7 cellular contexts compared by ENCODE assay signal in the genomic region with DNA sequence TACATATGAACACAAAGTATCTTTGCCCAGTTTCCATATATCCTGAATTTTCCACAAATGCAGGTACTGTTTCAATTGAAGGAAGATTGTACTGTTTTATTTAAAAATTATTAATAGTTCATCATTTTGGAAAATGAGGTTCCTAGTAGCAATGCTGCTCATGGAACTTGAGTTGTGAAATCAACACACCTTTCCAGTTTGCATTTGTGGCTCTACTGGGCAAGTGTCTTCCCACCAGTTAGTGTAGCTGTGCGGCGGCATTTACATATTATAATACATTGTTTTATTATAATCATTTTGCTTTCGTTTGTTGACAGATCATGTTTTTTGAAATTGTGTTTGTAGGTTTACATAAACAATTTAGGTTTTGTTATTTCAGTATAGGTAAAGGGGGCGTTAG. TPM values are rescaled to one million over a fixed set of nuclear protein-coding genes. Genes with fewer than 3 reads are reported as not detected.
A peak's percentile ranks its signal among the peaks of the same experiment; 100 is the strongest.
DNase-seq lines count a peak whose midpoint lies in the region; ATAC-seq and TF ChIP-seq lines count a peak whose summit lies in the region.

No MANE protein-coding gene starts in this region.

- POLR2A ChIA-PET in T-cell (lab: Charles Lee): no interaction called here

- ATAC-seq in T-cell (replicated peaks in 1 of 4) (no peak), gastroesophageal sphincter (no peak), GM21529 (IDR thresholded peaks at IDR 0.05; ENCODE audit: unreplicated experiment) (no peak)

- H3K36me3 Mint-ChIP-seq in T-cell: peaks cover 3% of the 10 kb centered on the region

- H3K4me3 ChIP-seq in HFF-Myc (replicated peaks; ENCODE audit: low read depth, low read length) (peak overlapping the region; percentile 32), gastroesophageal sphincter (peak overlapping the region; percentile 82 to 99), spleen (peak overlapping the region; percentile 25 to 96 (median 80))

- peaks cover 16 to 72% (median 35%) of the 10 kb centered on the region in 3 donors for H3K4me1 Mint-ChIP-seq in T-cell

- TF ChIP-seq EP300 in gastroesophageal sphincter (IDR thresholded peaks at IDR 0.05): no peak

- H3K9me3 Mint-ChIP-seq in T-cell: no peaks in the 10 kb centered on the region

- H3K27me3 Mint-ChIP-seq in T-cell: no peaks in the 10 kb centered on the region

- intact Hi-C loops in spleen (cut with DNase I; ENCODE audit: low total_unique reads): no loop called here

- DNase-seq in HFF-Myc (ENCODE audit: extremely low read depth, low read depth) (no peak), T-cell (no peak), spleen (no peak), NCI-H2196 (lab: John Stamatoyannopoulos, UW; ENCODE audit: unreplicated experiment) (no peak)
- DNase-seq in activated CD4-positive, alpha-beta T cell treated with anti-CD3 and anti-CD28 coated beads for 1 hour: no peak

- CTCF ChIA-PET in T-cell (lab: Charles Lee): no interaction called here

- peak overlapping the region; percentile 25 to 100 (median 99) for H3K27ac ChIP-seq in gastroesophageal sphincter
- peak overlapping the region; percentile 99 to 100 (median 100) for H3K27ac ChIP-seq in spleen

- H3K4me1 ChIP-seq in gastroesophageal sphincter: no peaks in the 10 kb centered on the region
- peaks cover 15 to 38% (median 24%) of the 10 kb centered on the region in 6 donors for H3K4me1 ChIP-seq in spleen

- H3K4me3 Mint-ChIP-seq in T-cell: peak overlapping the region; percentile 94 to 97 (median 96)

- TF ChIP-seq POLR2A in gastroesophageal sphincter (IDR thresholded peaks at IDR 0.05): no peak
- no peak for TF ChIP-seq POLR2A in spleen (IDR thresholded peaks at IDR 0.05)

- whole genome bisulfite sequencing in gastroesophageal sphincter (ENCODE audit: low coverage in 1 of 2), 2 donors: 37 to 60% methylated on average over 3 to 4 of the region's 4 CpGs
- WGBS in spleen, 5 donors: 31 to 51% (median 37%) methylated on average over 4 of the region's 4 CpGs

- no peaks in the 10 kb centered on the region for H3K27me3 ChIP-seq in gastroesophageal sphincter
- H3K27me3 ChIP-seq in spleen (replicated peaks in 1 of 7): no peaks in the 10 kb centered on the region

- H3K27ac Mint-ChIP-seq in T-cell: peak overlapping the region; percentile 96 to 100

- TF ChIP-seq CTCF in HFF-Myc (IDR thresholded peaks at IDR 0.05; ENCODE audit: low read depth, low read length, missing control alignments) (no peak), gastroesophageal sphincter (IDR thresholded peaks at IDR 0.05) (no peak), spleen (IDR thresholded peaks at IDR 0.05 in 8 of 11, conservative IDR thresholded peaks at IDR 0.05 in 3 of 11) (no peak)

- no peaks in the 10 kb centered on the region for H3K9me3 ChIP-seq in gastroesophageal sphincter
- H3K9me3 ChIP-seq in spleen: no peaks in the 10 kb centered on the region

- H3K36me3 ChIP-seq in gastroesophageal sphincter (no peaks in the 10 kb centered on the region), spleen (no peaks in the 10 kb centered on the region)

RNA-seq across cellular contexts. Expression of a gene that starts 2.0 kb away (rescaled TPM):
- 1,000 to 10,000 TPM in 1 of 5 donors, 100 to 1,000 TPM in 4; 253 to 1,077 (median 367) TPM for total RNA-seq in T-cell
- total RNA-seq in gastroesophageal sphincter: 100 to 1,000 TPM; 226 to 385 (median 318) TPM
- total RNA-seq in spleen: 100 to 1,000 TPM; 248 to 448 (median 360) TPM
- polyA plus RNA-seq in spleen: 10 to 100 TPM; 43.8 to 76.0 (median 61.2) TPM

Comparison
In these comparisons a context has a peak if more than half of its experiments do, and no peak if none do; other contexts are left out.
1. H3K4me3 ChIP-seq: peak in every context shown above with its lines; median percentile 90 in gastroesophageal sphincter; 80 in spleen; 32 in HFF-Myc.